In the genomic region with DNA sequence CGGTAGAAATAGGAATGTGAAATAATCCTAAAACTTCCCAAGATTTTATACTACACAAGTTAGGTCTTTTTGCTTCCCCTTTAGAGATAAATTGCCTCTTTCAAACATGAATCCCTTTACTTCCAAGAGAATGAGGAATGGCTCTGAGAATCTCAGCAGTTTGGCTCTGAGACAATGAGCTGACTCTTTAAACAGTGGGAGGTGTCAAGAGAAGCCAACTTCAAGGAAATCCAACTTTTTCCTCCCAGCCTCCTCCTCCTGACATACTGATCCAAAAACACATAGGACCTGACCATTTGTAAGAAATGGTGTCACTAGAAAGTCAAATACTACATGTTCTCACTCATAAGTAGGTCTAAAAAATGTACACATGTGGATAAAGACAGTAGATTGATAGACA, we compare ENCODE assay signal across 13 cellular contexts.
"Had no signal": no experiment of that assay in that cellular context is flagged by ENCODE, and none has a peak within 500 bp of the region (broad histone marks: within the 10 kb centered on the region; RNA-seq: fewer than 3 reads in every experiment).

No MANE protein-coding gene starts in this region.

- H3K4me3 Mint-ChIP-seq: activated naive CD8-positive, alpha-beta T cell had no signal

- H3K36me3 ChIP-seq: colonic mucosa, tibial nerve, vagina had no signal

- H3K4me2 ChIP-seq: smooth muscle cell had no signal

- H3K27ac Mint-ChIP-seq: activated naive CD8-positive, alpha-beta T cell had no signal

- H3K9me3 ChIP-seq: colonic mucosa had no signal

- ATAC-seq: activated CD4-positive, CD25-positive, alpha-beta regulatory T cell treated with anti-CD3 and anti-CD28 coated beads, Interleukin-2, amount 50 U/mL, for 24 hours; left colon had no signal

- H3K4me3 ChIP-seq: colonic mucosa, smooth muscle cell, tibial nerve, vagina had no signal

- H3K27me3 Mint-ChIP-seq: activated naive CD8-positive, alpha-beta T cell had no signal

- H3K4me1 ChIP-seq: colonic mucosa, tibial nerve, vagina had no signal

- DNase-seq: activated CD4-positive, alpha-beta T cell treated with anti-CD3 and anti-CD28 coated beads, Interleukin-2, amount 50 U/mL, for 4 hours; activated effector memory CD4-positive, alpha-beta T cell treated with anti-CD3 and anti-CD28 coated beads, Interleukin-2, amount 50 U/mL, for 16 hours; activated T-cell treated with anti-CD3 and anti-CD28 coated beads, Interleukin-2, amount 50 U/mL, for 1 hour; colonic mucosa; effector CD4-positive, alpha-beta T cell; left colon; posterior cingulate gyrus; SW 1271 had no signal

- H3K27me3 ChIP-seq: colonic mucosa, tibial nerve, vagina had no signal

- H3K27ac ChIP-seq: colonic mucosa, tibial nerve, vagina had no signal
